In genomic region chr17:16584273-16584995, GRCh38 we compare ENCODE assay signal across 8 cellular contexts. TPM values are rescaled to one million over a fixed set of nuclear protein-coding genes. Genes with fewer than 3 reads are reported as not detected.
DNase-seq lines count a peak whose midpoint lies in the region; ATAC-seq, FAIRE-seq and TF ChIP-seq lines count a peak whose summit lies in the region.

No MANE protein-coding gene starts in this region.

- H3K4me3 ChIP-seq in GM23338 (peak overlapping the region; percentile 54), kidney (ENCODE audit: low read length in 2 of 2) (peak overlapping the region; percentile 74 to 80)

- peaks cover 5% of the 10 kb centered on the region; the same call in 1 of the 2 replicates for H3F3A ChIP-seq in GM23338 (replicated peaks; ENCODE audit: low read depth)

- H2AFZ ChIP-seq in GM23338 = peak overlapping the region; percentile 84; the same call in 1 of the 2 replicates

- FAIRE-seq in kidney (lab: Jason Lieb, UNC) = no peak

- H3K9ac ChIP-seq in kidney (ENCODE audit: low read length in 2 of 2) = peak overlapping the region; percentile 54 to 77

- no peaks in the 10 kb centered on the region for H3K9me3 ChIP-seq in kidney (ENCODE audit: control insufficient read depth in 1 of 2, low read length in 2 of 2)

- peaks cover 31% of the 10 kb centered on the region for H3K27me3 ChIP-seq in GM23338 (ENCODE audit: insufficient read depth)

- POLR2A ChIA-PET in HEK293T (lab: Yijun Ruan, JAX) = interaction anchor here (1.0 kb wide), 1 partner anchor 49 kb away, joined by 3 read pairs; no protein-coding TSS in a partner anchor

- ATAC-seq in GM23338 = peak; percentile 87

- H3K4me3 Mint-ChIP-seq in GM23338 (peak overlapping the region; percentile 72), chondrocyte (ENCODE audit: unreplicated experiment) (peak overlapping the region; percentile 71)

- H3K27me3 Mint-ChIP-seq in GM23338 (ENCODE audit: insufficient read depth, low read depth, poor library complexity) = peaks cover 24% of the 10 kb centered on the region
- H3K27me3 Mint-ChIP-seq in chondrocyte (ENCODE audit: low read depth) = peaks cover 7% of the 10 kb centered on the region

- CTCF ChIA-PET in HEK293T (lab: Yijun Ruan, JAX) = no interaction called here

- H3K4me1 ChIP-seq in GM23338 (ENCODE audit: insufficient read depth) = peaks cover 7% of the 10 kb centered on the region
- H3K4me1 ChIP-seq in kidney (ENCODE audit: control insufficient read depth in 1 of 2, insufficient read depth in 1 of 2, low read depth in 1 of 2, low read length in 2 of 2) = peaks cover 0 to 4% of the 10 kb centered on the region in 2 donors

- H3K9me2 ChIP-seq in GM23338 (ENCODE audit: insufficient read depth) = no peaks in the 10 kb centered on the region

- H3K27ac Mint-ChIP-seq in GM23338 (no peak overlapping the region), chondrocyte (ENCODE audit: unreplicated experiment) (no peak overlapping the region)

- H3K36me3 Mint-ChIP-seq in GM23338 (ENCODE audit: low read depth) (peaks cover under 1% of the 10 kb centered on the region; the same call in 1 of the 3 replicates), chondrocyte (ENCODE audit: low read depth) (no peaks in the 10 kb centered on the region)

- H3K9me3 Mint-ChIP-seq in GM23338 = peaks cover 9% of the 10 kb centered on the region
- H3K9me3 Mint-ChIP-seq in chondrocyte (ENCODE audit: low read depth) = peaks cover 5% of the 10 kb centered on the region

- no peaks in the 10 kb centered on the region for H4K20me1 ChIP-seq in GM23338 (replicated peaks; ENCODE audit: insufficient read depth)

- H3K36me3 ChIP-seq in GM23338 (ENCODE audit: insufficient read depth) (no peaks in the 10 kb centered on the region), kidney (ENCODE audit: control insufficient read depth in 1 of 2, insufficient read depth in 2 of 2, low read length in 2 of 2) (no peaks in the 10 kb centered on the region)

- TF ChIP-seq CTCF in GM23338 (conservative IDR thresholded peaks at IDR 0.05; ENCODE audit: low read depth in 2 of 2) = peak; percentile 83 to 94
- TF ChIP-seq CTCF in chondrocyte (IDR thresholded peaks at IDR 0.05) = peak; percentile 96
- TF ChIP-seq CTCF in kidney (IDR thresholded peaks at IDR 0.05; ENCODE audit: borderline replicate concordance, extremely low read depth, insufficient read depth) = peak; percentile 91

- peaks cover 7% of the 10 kb centered on the region; the same call in 2 of the 3 replicates for H3K4me1 Mint-ChIP-seq in GM23338
- H3K4me1 Mint-ChIP-seq in chondrocyte (ENCODE audit: low read depth) = peaks cover 16% of the 10 kb centered on the region

- H3K27ac ChIP-seq in GM23338 (ENCODE audit: low read depth) = no peak overlapping the region
- H3K27ac ChIP-seq in kidney (ENCODE audit: low read depth in 2 of 2, low read length in 2 of 2) = peak overlapping the region; percentile 22 to 23

- peak overlapping the region; percentile 78 for H3K4me2 ChIP-seq in GM23338

- H3K79me2 ChIP-seq in GM23338 (replicated peaks; ENCODE audit: insufficient read depth) = no peaks in the 10 kb centered on the region

- DNase-seq in AG08396 (ENCODE audit: low spot score) (peak; percentile 96), GM23338 (ENCODE audit: low spot score) (peak; percentile 95), NCI-H226 (peak; percentile 11), chondrocyte (ENCODE audit: low spot score) (peak; percentile 96), kidney (peak; percentile 97), HEK293T (ENCODE audit: extremely low spot score) (no peak)
- peak; percentile 92 for DNase-seq in activated CD4-positive, alpha-beta T cell treated with anti-CD3 and anti-CD28 coated beads for 4 hours
- peak; percentile 89 to 93 for DNase-seq in stimulated activated CD4-positive, alpha-beta T cell treated with anti-CD3 and anti-CD28 coated beads, Interleukin-12 subunit alpha, Interleukin-12 subunit beta, amount 100 ng/mL, for 24 hours (ENCODE audit: low read depth in 2 of 2)

- intact Hi-C loops in kidney (cut with DNase I) = no loop called here

TF ChIP-seq in GM23338, 12 proteins besides CTCF, POLR2A, EP300 and RAD21 (continues in another document):
- no peak for TF ChIP-seq REST (IDR thresholded peaks at IDR 0.05; ENCODE audit: unreplicated experiment)
- peak; percentile 81 for TF ChIP-seq POLR2AphosphoS5 (IDR thresholded peaks at IDR 0.05; ENCODE audit: low read depth)

TF ChIP-seq in HEK293T, 16 proteins besides CTCF, POLR2A, EP300 and RAD21:
- TF ChIP-seq PKNOX1 (IDR thresholded peaks at IDR 0.05) (no peak), SUZ12 (IDR thresholded peaks at IDR 0.05) (no peak), L3MBTL2 (conservative IDR thresholded peaks at IDR 0.05) (no peak), FOXA1 (IDR thresholded peaks at IDR 0.05) (no peak), BHLHE40 (IDR thresholded peaks at IDR 0.05; ENCODE audit: borderline replicate concordance) (no peak), ZNF384 (IDR thresholded peaks at IDR 0.05) (no peak), LEF1 (IDR thresholded peaks at IDR 0.05; ENCODE audit: borderline replicate concordance) (no peak), SP1 (IDR thresholded peaks at IDR 0.05) (no peak), TARDBP (IDR thresholded peaks at IDR 0.05) (no peak), FOXK2 (IDR thresholded peaks at IDR 0.05) (no peak), CTBP1 (IDR thresholded peaks at IDR 0.05; ENCODE audit: borderline replicate concordance) (no peak), ARNT (IDR thresholded peaks at IDR 0.05) (no peak), FOXM1 (IDR thresholded peaks at IDR 0.05; ENCODE audit: borderline replicate concordance) (no peak), HDGF (IDR thresholded peaks at IDR 0.05; ENCODE audit: borderline replicate concordance) (no peak), NFRKB (IDR thresholded peaks at IDR 0.05) (no peak), ELF4 (IDR thresholded peaks at IDR 0.05) (no peak)

RNA-seq across cellular contexts. Expression of gene ZNF287, which starts 15.4 kb away (rescaled TPM):
- 2.1 and 5.1 TPM in 2 replicates for total RNA-seq in GM23338 (2014; rRNA removed; shearing (Covaris generic))
- polyA plus RNA-seq in GM23338 (2016; fragmentation: Nextera tagmentation; extraction: Ambion mirVana) (8.0 and 10.1 TPM in 2 replicates), kidney (ENCODE audit: insufficient read depth, low read depth, low replicate concordance) (9.2 TPM)
- total RNA-seq in chondrocyte (13.0 to 16.2 TPM (median 14.6 TPM) in 3 replicates), kidney (8.7 TPM)
